ENCODE assay signal across 8 cellular contexts in the genomic region with DNA sequence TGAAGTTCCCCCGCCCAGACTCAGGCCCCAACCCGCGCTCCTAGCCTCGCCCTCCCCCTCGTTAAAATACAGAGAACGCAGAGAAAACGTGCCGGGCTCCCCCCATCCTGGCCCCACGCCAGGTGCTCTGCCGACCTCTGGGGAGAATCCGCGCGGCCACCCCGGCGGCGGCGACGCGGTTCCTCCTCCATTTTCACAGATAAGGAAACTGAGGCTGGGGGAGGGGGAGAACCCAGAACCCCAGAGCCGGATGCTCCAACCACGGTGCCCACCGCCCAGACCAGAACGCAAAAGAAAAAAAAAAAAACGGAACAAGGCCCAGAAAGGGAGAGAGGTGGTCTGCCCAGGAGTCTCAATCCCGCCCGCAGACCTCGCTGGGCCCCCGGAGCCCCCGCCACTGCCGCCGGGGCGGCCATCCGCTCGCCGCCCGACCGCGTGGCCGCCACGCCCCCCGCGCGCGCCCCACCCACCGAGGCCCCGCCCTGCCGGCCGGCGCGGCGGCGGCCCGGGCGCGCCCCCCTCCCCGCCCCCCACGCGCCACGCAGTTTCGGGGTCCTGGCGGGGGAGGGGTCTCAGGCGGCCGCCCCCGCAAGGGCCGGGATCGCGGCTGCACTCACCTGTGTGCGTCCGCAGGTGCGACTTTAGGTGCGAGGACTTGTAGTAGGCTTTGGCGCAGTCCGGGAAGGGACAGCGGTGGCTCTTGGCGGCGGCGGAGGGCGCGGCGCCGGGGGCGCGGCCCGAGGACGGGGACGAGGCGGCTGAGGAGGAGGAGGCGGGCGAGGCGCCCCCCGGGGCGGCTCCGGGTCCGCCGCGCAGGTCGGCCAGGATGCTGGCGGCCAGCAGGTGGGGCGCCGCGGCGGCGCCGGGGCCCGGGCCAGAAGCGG. TPM values are rescaled to one million over a fixed set of nuclear protein-coding genes. Genes with fewer than 3 reads are reported as not detected.
DNase-seq lines count a peak whose midpoint lies in the region; ATAC-seq and TF ChIP-seq lines count a peak whose summit lies in the region.

No MANE protein-coding gene starts in this region.

- no peaks in the 10 kb centered on the region for H3K36me3 ChIP-seq in SU-DHL-6 (ENCODE audit: low read length)
- H3K36me3 ChIP-seq in lower lobe of right lung = no peaks in the 10 kb centered on the region
- no peaks in the 10 kb centered on the region for H3K36me3 ChIP-seq in stomach smooth muscle (ENCODE audit: control insufficient read depth in 2 of 2, insufficient read depth in 2 of 2, low read length in 2 of 2)

- DNase-seq in lower lobe of right lung (no peak), OCI-M2 (lab: John Stamatoyannopoulos, UW; ENCODE audit: unreplicated experiment) (no peak), iPS-NIHi7 (ENCODE audit: extremely low spot score) (no peak)

- peaks cover 47% of the 10 kb centered on the region for H3K4me1 Mint-ChIP-seq in brain

- ATAC-seq in HG02973 (IDR thresholded peaks at IDR 0.05; ENCODE audit: unreplicated experiment) = peak; percentile 1
- no peak for ATAC-seq in lower lobe of right lung

- no peak for TF ChIP-seq CTCF in GM12875 (IDR thresholded peaks at IDR 0.05; ENCODE audit: borderline replicate concordance, insufficient read depth, low read depth, low read length)
- TF ChIP-seq CTCF in SU-DHL-6 (IDR thresholded peaks at IDR 0.05; ENCODE audit: insufficient read depth, low read length, poor library complexity, severe bottlenecking) = no peak
- TF ChIP-seq CTCF in brain (conservative IDR thresholded peaks at IDR 0.05) = no peak
- no peak for TF ChIP-seq CTCF in lower lobe of right lung (IDR thresholded peaks at IDR 0.05)

- H2AFZ ChIP-seq in SU-DHL-6 (ENCODE audit: low read depth, low read length, severe bottlenecking) = peak overlapping the region; percentile 5

- H4K20me1 ChIP-seq in SU-DHL-6 (ENCODE audit: low read depth, low read length) = peaks cover 6% of the 10 kb centered on the region; the same call in 1 of the 2 replicates

- H3K36me3 Mint-ChIP-seq in brain = no peaks in the 10 kb centered on the region

- H3K9me3 ChIP-seq in SU-DHL-6 (ENCODE audit: insufficient read depth, low read length) = no peaks in the 10 kb centered on the region
- H3K9me3 ChIP-seq in lower lobe of right lung = no peaks in the 10 kb centered on the region
- no peaks in the 10 kb centered on the region for H3K9me3 ChIP-seq in stomach smooth muscle (ENCODE audit: control insufficient read depth in 2 of 2, low read length in 2 of 2)

- H3K9ac ChIP-seq in SU-DHL-6 (ENCODE audit: low read length) (peak overlapping the region; percentile 75), stomach smooth muscle (ENCODE audit: low read length in 2 of 2) (peak overlapping the region in 1 of 2 donors; percentile 19)

- no peaks in the 10 kb centered on the region for H3K9me3 Mint-ChIP-seq in brain

- H3K79me2 ChIP-seq in SU-DHL-6 (ENCODE audit: insufficient read depth, low read length) = peaks cover 38% of the 10 kb centered on the region

- peak overlapping the region in 4 of 5 experiments; percentile 40 to 92 (median 79) for H3K27ac Mint-ChIP-seq in brain

- H3K9me2 ChIP-seq in SU-DHL-6 (replicated peaks; ENCODE audit: insufficient read depth, low read length) = no peaks in the 10 kb centered on the region

- peak overlapping the region; percentile 61 for H3K27ac ChIP-seq in SU-DHL-6 (ENCODE audit: low read depth, low read length)
- H3K27ac ChIP-seq in lower lobe of right lung = peak overlapping the region; percentile 56
- H3K27ac ChIP-seq in stomach smooth muscle (ENCODE audit: low read length) = no peak overlapping the region

- H3K27me3 ChIP-seq in SU-DHL-6 (ENCODE audit: low read length) (no peaks in the 10 kb centered on the region), lower lobe of right lung (ENCODE audit: low read depth) (no peaks in the 10 kb centered on the region), stomach smooth muscle (ENCODE audit: control insufficient read depth in 1 of 2, insufficient read depth in 2 of 2, low read length in 2 of 2) (peaks cover 2 to 19% of the 10 kb centered on the region in 2 donors)

- H3K4me2 ChIP-seq in SU-DHL-6 (ENCODE audit: low read depth, low read length, poor library complexity, severe bottlenecking) = peak overlapping the region; percentile 66

- peaks cover 25% of the 10 kb centered on the region for H3F3A ChIP-seq in SU-DHL-6 (ENCODE audit: insufficient read depth)

- peak overlapping the region; percentile 86 for H3K4me3 ChIP-seq in GM12875 (ENCODE audit: low read depth, low read length)
- peak overlapping the region; percentile 95 for H3K4me3 ChIP-seq in SU-DHL-6 (ENCODE audit: insufficient read depth, low read length, poor library complexity, severe bottlenecking)
- peak overlapping the region; percentile 72 for H3K4me3 ChIP-seq in lower lobe of right lung
- peak overlapping the region; percentile 46 to 76 for H3K4me3 ChIP-seq in stomach smooth muscle (ENCODE audit: low read length in 2 of 2)

- intact Hi-C loops in lower lobe of right lung (cut with DNase I) = no loop called here

- H3K4me3 Mint-ChIP-seq in brain = peak overlapping the region; percentile 80 to 95 (median 89)

- H3K4me1 ChIP-seq in lower lobe of right lung = peaks cover 56% of the 10 kb centered on the region
- H3K4me1 ChIP-seq in stomach smooth muscle (ENCODE audit: control insufficient read depth, insufficient read depth, low read length) = peaks cover 44% of the 10 kb centered on the region

- H3K27me3 Mint-ChIP-seq in brain = peaks cover 18% of the 10 kb centered on the region

RNA-seq across cellular contexts. Expression of gene KLF16, which starts 0.7 kb away (rescaled TPM):
- polyA plus RNA-seq in brain (ENCODE audit: insufficient read depth, low read depth, low replicate concordance) = 22.6 TPM
- 22.2 TPM for total RNA-seq in lower lobe of right lung

RNA-seq across cellular contexts. Expression of gene REXO1, which starts 14.4 kb away (rescaled TPM):
- polyA plus RNA-seq in brain (ENCODE audit: insufficient read depth, low read depth, low replicate concordance) = 26.0 TPM
- 29.1 TPM for total RNA-seq in lower lobe of right lung

RNA-seq across cellular contexts. Expression of gene ABHD17A, which starts 22.6 kb away (rescaled TPM):
- polyA plus RNA-seq in brain (ENCODE audit: insufficient read depth, low read depth, low replicate concordance) = 124 TPM
- 76.4 TPM for total RNA-seq in lower lobe of right lung

RNA-seq across cellular contexts. Expression of gene ADAT3, which starts 42.5 kb away (rescaled TPM):
- polyA plus RNA-seq in brain (ENCODE audit: insufficient read depth, low read depth, low replicate concordance) = 3.8 TPM
- 6.2 TPM for total RNA-seq in lower lobe of right lung

RNA-seq across cellular contexts. Expression of gene SCAMP4, which starts 42.5 kb away (rescaled TPM):
- polyA plus RNA-seq in brain (ENCODE audit: insufficient read depth, low read depth, low replicate concordance) = 105 TPM
- total RNA-seq in lower lobe of right lung = 65.0 TPM
